In genomic region chr11:75384438-75385080, GRCh38 we compare ENCODE assay signal across 8 cellular contexts. TPM values are rescaled to one million over a fixed set of nuclear protein-coding genes. Genes with fewer than 3 reads are reported as not detected.
DNase-seq lines count a peak whose midpoint lies in the region; ATAC-seq and TF ChIP-seq lines count a peak whose summit lies in the region.

No MANE protein-coding gene starts in this region.

- H3K4me1 Mint-ChIP-seq in activated CD8-positive, alpha-beta T cell treated with anti-CD3 and anti-CD28 coated beads for 36 hours (ENCODE audit: low read depth), result peaks cover 19% of the 10 kb centered on the region

- no peaks in the 10 kb centered on the region for H3K9me3 ChIP-seq in HAP-1
- no peaks in the 10 kb centered on the region for H3K9me3 ChIP-seq in lower lobe of right lung

- no peak overlapping the region for H3K27ac ChIP-seq in lower lobe of right lung

- H3K27me3 ChIP-seq in HAP-1 (ENCODE audit: low read depth), result no peaks in the 10 kb centered on the region
- H3K27me3 ChIP-seq in lower lobe of right lung (ENCODE audit: low read depth), result no peaks in the 10 kb centered on the region

- peak; percentile 97 for TF ChIP-seq CTCF in activated CD8-positive, alpha-beta T cell treated with anti-CD3 and anti-CD28 coated beads for 36 hours (IDR thresholded peaks at IDR 0.05)
- TF ChIP-seq CTCF in lower lobe of right lung (IDR thresholded peaks at IDR 0.05), result peak; percentile 98

- peak; percentile 80 for ATAC-seq in activated CD8-positive, alpha-beta T cell treated with anti-CD3 and anti-CD28 coated beads for 36 hours
- peak; percentile 87 to 89 for ATAC-seq in lower lobe of right lung
- no peak for ATAC-seq in HG02678 (IDR thresholded peaks at IDR 0.05; ENCODE audit: unreplicated experiment)

- no peaks in the 10 kb centered on the region for H3K27me3 Mint-ChIP-seq in activated CD8-positive, alpha-beta T cell treated with anti-CD3 and anti-CD28 coated beads for 36 hours

- H3K27ac Mint-ChIP-seq in activated CD8-positive, alpha-beta T cell treated with anti-CD3 and anti-CD28 coated beads for 36 hours, result peak overlapping the region; percentile 65

- no peaks in the 10 kb centered on the region for H3K36me3 Mint-ChIP-seq in activated CD8-positive, alpha-beta T cell treated with anti-CD3 and anti-CD28 coated beads for 36 hours (ENCODE audit: low read depth)

- H3K4me3 ChIP-seq in HAP-1 (no peak overlapping the region), lower lobe of right lung (no peak overlapping the region)

- POLR2A ChIA-PET in activated CD8-positive, alpha-beta T cell treated with anti-CD3 and anti-CD28 coated beads for 36 hours (lab: Charles Lee), result interaction anchor here (1.1 to 2.4 kb wide), 3 partner anchors 15 to 108 kb away, joined by 3 to 8 read pairs (median 5); no protein-coding TSS in a partner anchor

- intact Hi-C loops in activated CD8-positive, alpha-beta T cell treated with anti-CD3 and anti-CD28 coated beads for 36 hours (cut with micrococcal nuclease), result loop anchor here (1.0 to 5.0 kb wide), 3 partner anchors 58 to 148 kb away; no protein-coding TSS in a partner anchor
- intact Hi-C loops in lower lobe of right lung (cut with DNase I), result loop anchor here (10.0 kb wide), 2 partner anchors 60 to 100 kb away; no protein-coding TSS in a partner anchor

- no peaks in the 10 kb centered on the region for H3K36me3 ChIP-seq in HAP-1 (replicated peaks)
- no peaks in the 10 kb centered on the region for H3K36me3 ChIP-seq in lower lobe of right lung

- CTCF ChIA-PET in activated CD8-positive, alpha-beta T cell treated with anti-CD3 and anti-CD28 coated beads for 36 hours (lab: Charles Lee), result interaction anchor here (0.6 to 15.3 kb wide), 37 partner anchors 9 to 320 kb away, joined by 3 to 442 read pairs (median 4); partner anchors contain the start of genes ARRB1 and GDPD5

- peaks cover 5% of the 10 kb centered on the region for H3K4me1 ChIP-seq in HAP-1
- peaks cover 52% of the 10 kb centered on the region for H3K4me1 ChIP-seq in lower lobe of right lung

- H3K9me3 Mint-ChIP-seq in activated CD8-positive, alpha-beta T cell treated with anti-CD3 and anti-CD28 coated beads for 36 hours, result no peaks in the 10 kb centered on the region

- H3K4me3 Mint-ChIP-seq in activated CD8-positive, alpha-beta T cell treated with anti-CD3 and anti-CD28 coated beads for 36 hours, result no peak overlapping the region

- in situ Hi-C loops in HAP-1 (cut with MboI; ENCODE audit: low sequenced_read_pairs), result loop anchor here (5.0 kb wide), 1 partner anchor 107 kb away; no protein-coding TSS in a partner anchor

- peak; percentile 46 to 55 for DNase-seq in AML-193 (lab: John Stamatoyannopoulos, UW)
- DNase-seq in HAP-1 (ENCODE audit: low spot score in 2 of 2), result peak; percentile 42 to 84
- DNase-seq in NCI-H82 treated with DMSO at 0.1 percent for 48 hours (lab: John Stamatoyannopoulos, UW; ENCODE audit: unreplicated experiment), result peak; percentile 19
- DNase-seq in activated CD8-positive, alpha-beta T cell treated with anti-CD3 and anti-CD28 coated beads for 36 hours, result peak; percentile 81
- DNase-seq in dermis microvascular lymphatic vessel endothelial cell (ENCODE audit: low read depth in 2 of 2), result peak; percentile 39 to 76
- DNase-seq in lower lobe of right lung, result peak; percentile 90
- peak; percentile 58 for DNase-seq in stimulated activated CD8-positive, alpha-beta memory T cell treated with anti-CD3 and anti-CD28 coated beads, Interleukin-12 subunit alpha, Interleukin-12 subunit beta, amount 100 ng/mL, for 4 hours (ENCODE audit: low read depth)

RNA-seq across cellular contexts. Expression of gene RPS3, which starts 14.8 kb away (rescaled TPM):
- 1,000 to 10,000 TPM; 4,906 to 4,954 TPM for total RNA-seq in activated CD8-positive, alpha-beta T cell treated with anti-CD3 and anti-CD28 coated beads for 36 hours
- 2,725 and 2,751 TPM in 2 replicates for total RNA-seq in dermis microvascular lymphatic vessel endothelial cell
- 1,761 TPM for total RNA-seq in lower lobe of right lung

RNA-seq across cellular contexts. Expression of gene ARRB1, which starts 33.1 kb away (rescaled TPM):
- 10 to 100 TPM; 16.2 to 18.8 TPM for total RNA-seq in activated CD8-positive, alpha-beta T cell treated with anti-CD3 and anti-CD28 coated beads for 36 hours
- 167 and 260 TPM in 2 replicates for total RNA-seq in dermis microvascular lymphatic vessel endothelial cell
- total RNA-seq in lower lobe of right lung, result 187 TPM

RNA-seq across cellular contexts. Expression of gene KLHL35, which starts 48.4 kb away (rescaled TPM):
- under 1 TPM; 0.16 to 0.77 TPM for total RNA-seq in activated CD8-positive, alpha-beta T cell treated with anti-CD3 and anti-CD28 coated beads for 36 hours
- total RNA-seq in dermis microvascular lymphatic vessel endothelial cell, result 1.0 and 2.4 TPM in 2 replicates
- 2.6 TPM for total RNA-seq in lower lobe of right lung

Comparison
In these comparisons a context has a peak if more than half of its experiments do, and no peak if none do; other contexts are left out.
1. DNase-seq: peak in every context shown above with its lines; median percentile 90 in lower lobe of right lung; 81 in activated CD8-positive, alpha-beta T cell treated with anti-CD3 and anti-CD28 coated beads for 36 hours; 63 in HAP-1; 58 in stimulated activated CD8-positive, alpha-beta memory T cell treated with anti-CD3 and anti-CD28 coated beads, Interleukin-12 subunit alpha, Interleukin-12 subunit beta, amount 100 ng/mL, for 4 hours; 58 in dermis microvascular lymphatic vessel endothelial cell; 50 in AML-193; 19 in NCI-H82 treated with DMSO at 0.1 percent for 48 hours.